Comparison of ENCODE assay signal across 8 cellular contexts in the genomic region with DNA sequence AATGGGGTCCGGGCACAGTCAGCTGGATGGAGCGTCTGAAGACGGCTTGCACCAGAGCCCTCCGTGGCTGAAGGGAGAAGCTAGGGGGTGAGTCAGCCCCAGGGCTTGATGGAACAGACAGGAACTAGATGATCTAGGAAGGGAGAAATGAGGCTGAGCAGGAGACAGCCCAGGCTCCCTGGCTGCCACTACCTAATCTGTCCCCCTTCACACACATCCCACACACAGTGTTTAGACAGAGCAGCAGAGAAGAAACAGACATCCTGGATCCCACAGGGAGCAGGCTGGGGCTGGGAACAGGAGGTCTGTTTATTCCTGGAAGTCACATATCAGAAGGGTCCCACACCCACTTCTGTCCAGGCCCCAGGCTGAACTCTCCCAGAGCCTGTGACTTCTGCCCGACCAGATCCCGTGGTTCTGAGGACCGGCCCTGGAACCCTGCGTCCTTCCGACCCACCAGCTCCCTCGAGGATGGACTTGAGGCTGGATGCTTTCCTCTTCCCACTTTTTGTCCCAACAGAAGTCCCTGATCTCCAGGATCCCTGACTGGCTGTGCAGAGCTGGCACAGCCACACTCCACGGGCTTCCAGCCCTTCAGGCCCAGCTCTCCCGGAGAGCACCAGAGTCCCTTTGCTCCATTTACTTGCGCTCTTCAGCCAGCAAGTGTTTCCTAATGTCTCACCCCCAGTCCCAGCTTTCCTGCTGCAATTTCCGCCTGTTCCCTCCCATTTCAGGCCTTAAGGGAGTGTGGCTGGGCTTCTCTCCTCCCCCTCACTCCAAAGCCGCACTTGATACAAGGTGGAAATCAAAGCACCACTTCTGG. TPM values are rescaled to one million over a fixed set of nuclear protein-coding genes. Genes with fewer than 3 reads are reported as not detected.
DNase-seq lines count a peak whose midpoint lies in the region; ATAC-seq and TF ChIP-seq lines count a peak whose summit lies in the region.

No MANE protein-coding gene starts in this region.

- peaks cover 54 to 63% (median 60%) of the 10 kb centered on the region in 4 donors for H3K4me1 ChIP-seq in upper lobe of left lung

- no peak overlapping the region for H3K4me3 Mint-ChIP-seq in activated T-cell treated with anti-CD3 and anti-CD28 coated beads, Interleukin-2, amount 50 U/mL, for 72 hours
- no peak overlapping the region for H3K4me3 Mint-ChIP-seq in chondrocyte (ENCODE audit: unreplicated experiment)

- DNase-seq in activated T-cell treated with anti-CD3 and anti-CD28 coated beads, Interleukin-2, amount 50 U/mL, for 72 hours, result no peak
- DNase-seq in activated T-cell treated with anti-CD3 and anti-CD28 coated beads for 4 hours, result no peak
- peak; percentile 53 for DNase-seq in chondrocyte (ENCODE audit: low spot score)
- peak; percentile 40 to 76 for DNase-seq in lung microvascular endothelial cell (ENCODE audit: low read depth in 2 of 2)
- peak in 1 of 2 donors; percentile 73 for DNase-seq in upper lobe of left lung
- no peak for DNase-seq in NCI-H1930 (lab: John Stamatoyannopoulos, UW)
- DNase-seq in NCI-H82 treated with DMSO at 0.1 percent for 48 hours (lab: John Stamatoyannopoulos, UW; ENCODE audit: unreplicated experiment), result no peak
- no peak for DNase-seq in GM13977 (ENCODE audit: low spot score)

- no peaks in the 10 kb centered on the region for H3K9me3 ChIP-seq in upper lobe of left lung

- in situ Hi-C loops in GM13977 (cut with MboI; ENCODE audit: low pct_unique_long_range_greater_than_20kb, low sequenced_read_pairs, unreplicated experiment), result no loop called here

- H3K4me3 ChIP-seq in upper lobe of left lung, result no peak overlapping the region

- peaks cover 0 to 47% (median 37%) of the 10 kb centered on the region in 4 donors for H3K36me3 ChIP-seq in upper lobe of left lung

- H3K27me3 Mint-ChIP-seq in activated T-cell treated with anti-CD3 and anti-CD28 coated beads, Interleukin-2, amount 50 U/mL, for 72 hours (ENCODE audit: low read depth), result no peaks in the 10 kb centered on the region
- H3K27me3 Mint-ChIP-seq in chondrocyte (ENCODE audit: low read depth), result no peaks in the 10 kb centered on the region

- peaks cover 1 to 6% of the 10 kb centered on the region in 2 donors for H3K36me3 Mint-ChIP-seq in activated T-cell treated with anti-CD3 and anti-CD28 coated beads, Interleukin-2, amount 50 U/mL, for 72 hours (ENCODE audit: insufficient read depth in 2 of 2)
- H3K36me3 Mint-ChIP-seq in chondrocyte (ENCODE audit: low read depth), result peaks cover 14% of the 10 kb centered on the region

- 42 to 46% methylated on average over 15 of the region's 15 CpGs for WGBS in upper lobe of left lung, 2 donors

- ATAC-seq in activated T-cell treated with anti-CD3 and anti-CD28 coated beads, Interleukin-2, amount 50 U/mL, for 72 hours (replicated peaks in 1 of 2), result no peak
- peak; percentile 80 to 85 for ATAC-seq in upper lobe of left lung (ENCODE audit: low FRiP score in 2 of 2)

- H3K27ac Mint-ChIP-seq in activated T-cell treated with anti-CD3 and anti-CD28 coated beads, Interleukin-2, amount 50 U/mL, for 72 hours, result peak overlapping the region; percentile 85
- peak overlapping the region; percentile 94 for H3K27ac Mint-ChIP-seq in chondrocyte (ENCODE audit: unreplicated experiment)

- H3K27ac ChIP-seq in upper lobe of left lung, result peak overlapping the region; percentile 69 to 85 (median 77)

- no peaks in the 10 kb centered on the region for H3K27me3 ChIP-seq in upper lobe of left lung

- TF ChIP-seq CTCF in chondrocyte (IDR thresholded peaks at IDR 0.05) (no peak), upper lobe of left lung (IDR thresholded peaks at IDR 0.05) (no peak), GM13977 (IDR thresholded peaks at IDR 0.05; ENCODE audit: extremely low read depth, insufficient read depth, missing control alignments) (no peak)

- peak in 2 of 4 donors; percentile 42 to 49 for TF ChIP-seq EP300 in upper lobe of left lung (IDR thresholded peaks at IDR 0.05)

- peak in 1 of 4 donors; percentile 30 for TF ChIP-seq POLR2A in upper lobe of left lung (IDR thresholded peaks at IDR 0.05)

- H3K4me1 Mint-ChIP-seq in activated T-cell treated with anti-CD3 and anti-CD28 coated beads, Interleukin-2, amount 50 U/mL, for 72 hours (ENCODE audit: low read depth), result peaks cover 37% of the 10 kb centered on the region
- H3K4me1 Mint-ChIP-seq in chondrocyte (ENCODE audit: low read depth), result peaks cover 31% of the 10 kb centered on the region

- H3K9me3 Mint-ChIP-seq in activated T-cell treated with anti-CD3 and anti-CD28 coated beads, Interleukin-2, amount 50 U/mL, for 72 hours, result no peaks in the 10 kb centered on the region
- H3K9me3 Mint-ChIP-seq in chondrocyte (ENCODE audit: low read depth), result no peaks in the 10 kb centered on the region

RNA-seq across cellular contexts. Expression of a gene that starts 1.5 kb away (rescaled TPM):
- 1 to 10 TPM in 1 of 2 donors, under 1 TPM in 1; 0.76 to 1.4 TPM for total RNA-seq in activated T-cell treated with anti-CD3 and anti-CD28 coated beads, Interleukin-2, amount 50 U/mL, for 72 hours
- total RNA-seq in chondrocyte, result 0.10 to 0.26 TPM (median 0.22 TPM) in 3 replicates
- total RNA-seq in lung microvascular endothelial cell, result under 0.01 TPM in 1 of 2 replicates, not detected in the other
- 1 to 10 TPM in 5 of 6 donors, under 1 TPM in 1; 0.33 to 6.4 (median 4.1) TPM for total RNA-seq in upper lobe of left lung

RNA-seq across cellular contexts. Expression of a gene that starts 10.6 kb away (rescaled TPM):
- 10 to 100 TPM; 51.7 to 63.0 TPM for total RNA-seq in activated T-cell treated with anti-CD3 and anti-CD28 coated beads, Interleukin-2, amount 50 U/mL, for 72 hours
- total RNA-seq in chondrocyte (39.6 to 42.6 TPM (median 42.4 TPM) in 3 replicates), lung microvascular endothelial cell (111 and 116 TPM in 2 replicates), upper lobe of left lung (100 to 1,000 TPM in 4 of 6 donors, 10 to 100 TPM in 2; 67.1 to 168 (median 118) TPM)

RNA-seq across cellular contexts. Expression of a gene that starts 11.0 kb away (rescaled TPM):
- total RNA-seq in activated T-cell treated with anti-CD3 and anti-CD28 coated beads, Interleukin-2, amount 50 U/mL, for 72 hours, result 10 to 100 TPM; 14.7 to 17.7 TPM
- total RNA-seq in chondrocyte, result 28.9 to 49.9 TPM (median 31.3 TPM) in 3 replicates
- total RNA-seq in lung microvascular endothelial cell, result 19.2 and 20.0 TPM in 2 replicates
- total RNA-seq in upper lobe of left lung, result 100 to 1,000 TPM in 2 of 6 donors, 10 to 100 TPM in 4; 69.8 to 153 (median 87.2) TPM

RNA-seq across cellular contexts. Expression of a gene that starts 33.0 kb away (rescaled TPM):
- 10 to 100 TPM; 64.5 to 75.1 TPM for total RNA-seq in activated T-cell treated with anti-CD3 and anti-CD28 coated beads, Interleukin-2, amount 50 U/mL, for 72 hours
- 69.6 to 100 TPM (median 96.1 TPM) in 3 replicates for total RNA-seq in chondrocyte
- 109 and 180 TPM in 2 replicates for total RNA-seq in lung microvascular endothelial cell
- total RNA-seq in upper lobe of left lung, result 100 to 1,000 TPM; 112 to 359 (median 236) TPM

RNA-seq across cellular contexts. Expression of a gene that starts 42.3 kb away (rescaled TPM):
- 100 to 1,000 TPM; 517 to 533 TPM for total RNA-seq in activated T-cell treated with anti-CD3 and anti-CD28 coated beads, Interleukin-2, amount 50 U/mL, for 72 hours
- total RNA-seq in chondrocyte (292 to 424 TPM (median 417 TPM) in 3 replicates), lung microvascular endothelial cell (213 and 281 TPM in 2 replicates), upper lobe of left lung (100 to 1,000 TPM; 233 to 440 (median 357) TPM)

Comparison
In these comparisons a context has a peak if more than half of its experiments do, and no peak if none do; other contexts are left out.
1. ATAC-seq: peak in upper lobe of left lung (2 of 2); none in activated T-cell treated with anti-CD3 and anti-CD28 coated beads, Interleukin-2, amount 50 U/mL, for 72 hours (0 of 2).
2. DNase-seq: peak in chondrocyte (single experiment) and lung microvascular endothelial cell (2 of 2); none in activated T-cell treated with anti-CD3 and anti-CD28 coated beads, Interleukin-2, amount 50 U/mL, for 72 hours (0 of 2), activated T-cell treated with anti-CD3 and anti-CD28 coated beads for 4 hours (single experiment), NCI-H1930 (0 of 2), NCI-H82 treated with DMSO at 0.1 percent for 48 hours (single experiment) and GM13977 (single experiment).